In genomic region chr6:53317861-53318260, GRCh38 we compare ENCODE assay signal across 27 cellular contexts.
"Had no signal": no experiment of that assay in that cellular context is flagged by ENCODE, and none has a peak within 500 bp of the region (broad histone marks: within the 10 kb centered on the region; RNA-seq: fewer than 3 reads in every experiment).

No MANE protein-coding gene starts in this region.

- H3K27ac Mint-ChIP-seq: activated naive CD4-positive, alpha-beta T cell treated with anti-CD3 and anti-CD28 coated beads, Interleukin-2, amount 10 ng/mL, durations not matched to agents 7 days and 5 days; activated naive CD8-positive, alpha-beta T cell treated with anti-CD3 and anti-CD28 coated beads, Interleukin-2, amount 10 ng/mL, durations not matched to agents 7 days and 5 days; activated T-cell treated with anti-CD3 and anti-CD28 coated beads, Interleukin-2, amount 50 U/mL, for 24 hours had no signal

- H3K4me1 ChIP-seq: colonic mucosa had no signal

- H3K9me3 Mint-ChIP-seq: activated naive CD4-positive, alpha-beta T cell treated with anti-CD3 and anti-CD28 coated beads, Interleukin-2, amount 10 ng/mL, durations not matched to agents 7 days and 5 days; activated naive CD8-positive, alpha-beta T cell treated with anti-CD3 and anti-CD28 coated beads, Interleukin-2, amount 10 ng/mL, durations not matched to agents 7 days and 5 days; activated T-cell treated with anti-CD3 and anti-CD28 coated beads, Interleukin-2, amount 50 U/mL, for 24 hours; natural killer cell treated with Interleukin-12 subunit alpha and Interleukin-12 subunit beta and Interleukin-15 and Interleukin-18, amount 100 ng/mL, for 72 hours had no signal

- H3K4me3 Mint-ChIP-seq: activated naive CD4-positive, alpha-beta T cell treated with anti-CD3 and anti-CD28 coated beads, Interleukin-2, amount 10 ng/mL, durations not matched to agents 7 days and 5 days; activated naive CD8-positive, alpha-beta T cell treated with anti-CD3 and anti-CD28 coated beads, Interleukin-2, amount 10 ng/mL, durations not matched to agents 7 days and 5 days; activated T-cell treated with anti-CD3 and anti-CD28 coated beads, Interleukin-2, amount 50 U/mL, for 24 hours; immature natural killer cell; natural killer cell treated with Interleukin-12 subunit alpha and Interleukin-12 subunit beta and Interleukin-15 and Interleukin-18, amount 100 ng/mL, for 72 hours had no signal

- DNase-seq: activated CD4-positive, alpha-beta T cell treated with anti-CD3 and anti-CD28 coated beads for 4 hours; activated CD4-positive, alpha-beta T cell treated with anti-CD3 and anti-CD28 coated beads, Interleukin-2, amount 50 U/mL, for 48 hours; activated CD8-positive, alpha-beta memory T cell treated with anti-CD3 and anti-CD28 coated beads, Interleukin-2, amount 50 U/mL, for 48 hours; activated gamma-delta T cell; activated naive CD4-positive, alpha-beta T cell treated with anti-CD3 and anti-CD28 coated beads, Interleukin-2, amount 10 ng/mL, durations not matched to agents 7 days and 5 days; activated naive CD8-positive, alpha-beta T cell treated with anti-CD3 and anti-CD28 coated beads, Interleukin-2, amount 10 ng/mL, durations not matched to agents 7 days and 5 days; activated T-cell treated with anti-CD3 and anti-CD28 coated beads, Interleukin-2, amount 50 U/mL, for 24 hours; amniotic stem cell; brain microvascular endothelial cell; central memory CD4-positive, alpha-beta T cell; colonic mucosa; effector memory CD4-positive, alpha-beta T cell; immature natural killer cell; kidney; left colon; lower lobe of right lung; mesendoderm; right cardiac atrium; stimulated activated CD4-positive, alpha-beta T cell treated with anti-CD3 and anti-CD28 coated beads, Interleukin-15, amount 100 ng/mL, for 24 hours; stimulated activated CD4-positive, alpha-beta T cell treated with anti-CD3 and anti-CD28 coated beads, Interleukin-2, amount 100 ng/mL, for 24 hours; stimulated activated naive CD4-positive, alpha-beta T cell treated with Interleukin-2 at 50 U/mL for 16 hours; T-helper 9 cell; transverse colon had no signal

- H3K36me3 ChIP-seq: brain microvascular endothelial cell, colonic mucosa, lower lobe of right lung, transverse colon had no signal

- H3K4me3 ChIP-seq: colonic mucosa, dorsolateral prefrontal cortex, hepatocyte, lower lobe of right lung, transverse colon had no signal

- H3K27me3 Mint-ChIP-seq: activated naive CD4-positive, alpha-beta T cell treated with anti-CD3 and anti-CD28 coated beads, Interleukin-2, amount 10 ng/mL, durations not matched to agents 7 days and 5 days; activated naive CD8-positive, alpha-beta T cell treated with anti-CD3 and anti-CD28 coated beads, Interleukin-2, amount 10 ng/mL, durations not matched to agents 7 days and 5 days; activated T-cell treated with anti-CD3 and anti-CD28 coated beads, Interleukin-2, amount 50 U/mL, for 24 hours; natural killer cell treated with Interleukin-12 subunit alpha and Interleukin-12 subunit beta and Interleukin-15 and Interleukin-18, amount 100 ng/mL, for 72 hours had no signal

- H3K27ac ChIP-seq: brain microvascular endothelial cell, colonic mucosa, hepatocyte, lower lobe of right lung, transverse colon, VCaP had no signal

- H3K9me3 ChIP-seq: colonic mucosa, lower lobe of right lung, transverse colon had no signal

- ATAC-seq: left colon; lower lobe of right lung; natural killer cell treated with Interleukin-12 subunit alpha and Interleukin-12 subunit beta and Interleukin-15 and Interleukin-18, amount 100 ng/mL, for 72 hours had no signal

- H3K36me3 Mint-ChIP-seq: immature natural killer cell; natural killer cell treated with Interleukin-12 subunit alpha and Interleukin-12 subunit beta and Interleukin-15 and Interleukin-18, amount 100 ng/mL, for 72 hours had no signal

- H3K27me3 ChIP-seq: brain microvascular endothelial cell, colonic mucosa, dorsolateral prefrontal cortex, hepatocyte, transverse colon had no signal
